In the genomic region with DNA sequence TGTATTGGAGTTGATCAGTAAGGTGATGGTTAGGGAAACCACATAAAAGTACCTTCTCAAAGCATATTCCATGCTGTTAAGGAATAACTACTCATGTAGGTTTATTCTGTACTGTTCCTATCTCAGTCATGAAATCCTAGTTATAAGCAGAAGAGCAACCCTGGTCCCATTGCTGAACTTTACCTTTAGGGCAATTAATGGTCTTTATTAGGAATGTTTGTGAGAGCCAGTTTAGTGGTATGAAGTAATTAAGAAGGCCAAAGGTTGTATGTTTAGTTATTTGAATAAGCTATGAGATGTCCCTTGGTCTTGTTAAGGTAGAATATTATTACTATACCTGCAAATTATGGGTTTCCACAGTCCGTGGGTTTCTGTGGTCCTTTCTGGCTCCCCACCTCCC, we compare ENCODE assay signal across 15 cellular contexts. TPM values are rescaled to one million over a fixed set of nuclear protein-coding genes. Genes with fewer than 3 reads are reported as not detected.
DNase-seq lines count a peak whose midpoint lies in the region; ATAC-seq, FAIRE-seq and TF ChIP-seq lines count a peak whose summit lies in the region.
"Had no signal": no experiment of that assay in that cellular context is flagged by ENCODE, and none has a peak within 500 bp of the region (broad histone marks: within the 10 kb centered on the region; RNA-seq: fewer than 3 reads in every experiment).

No MANE protein-coding gene starts in this region.

- H3K4me2 ChIP-seq in HepG2 (ENCODE audit: low read depth, low read length), result peak overlapping the region; percentile 87; the same call in 1 of the 2 replicates

- TF ChIP-seq CTCF in D721Med (IDR thresholded peaks at IDR 0.05; ENCODE audit: insufficient read depth, missing control alignments) (no peak), HepG2 (CRISPR knock-in tag; IDR thresholded peaks at IDR 0.05) (no peak)

- no peak overlapping the region for H2AFZ ChIP-seq in HepG2 (ENCODE audit: low read length)

- DNase-seq in NCI-H748 (lab: John Stamatoyannopoulos, UW; ENCODE audit: unreplicated experiment) (peak; percentile 32), NCI-H748 treated with DMSO at 0.1 percent for 48 hours (lab: John Stamatoyannopoulos, UW) (no peak), D721Med (ENCODE audit: insufficient read length, low spot score) (no peak), HepG2 (ENCODE audit: low spot score) (no peak), small intestine (peak; percentile 62), DMS79 (lab: John Stamatoyannopoulos, UW) (no peak)
- DNase-seq: BE2C; CD8-positive, alpha-beta T cell; GF-D8; IMR-90; KBM-7 had no signal

- TF ChIP-seq POLR2A in HepG2 (IDR thresholded peaks at IDR 0.05; ENCODE audit: insufficient read depth in 1 of 2, low read depth in 2 of 2, low read length in 2 of 2), result no peak

- H3K36me3 ChIP-seq in HepG2 (replicated peaks in 1 of 2; ENCODE audit: control insufficient read depth in 1 of 2, insufficient read depth in 2 of 2, low read length in 2 of 2), result peaks cover 4 to 12% of the 10 kb centered on the region in 2 experiments; a peak in 2 of 5 replicates
- peaks cover 0 to 2% of the 10 kb centered on the region in 2 donors for H3K36me3 ChIP-seq in small intestine (ENCODE audit: control insufficient read depth in 2 of 2, insufficient read depth in 2 of 2, low read length in 2 of 2)

- 0 out of 6 replicates have a peak overlapping the region, but pooled peaks of 1 of the 3 experiments have one; percentile 18 for H3K4me3 ChIP-seq in HepG2 (replicated peaks in 1 of 3; ENCODE audit: insufficient read depth in 1 of 3, low read depth in 2 of 3, low read length in 3 of 3)
- H3K4me3 ChIP-seq in small intestine (ENCODE audit: low read depth in 1 of 2, low read length in 2 of 2), result no peak overlapping the region

- CTCF ChIA-PET in HepG2 (lab: Yijun Ruan, JAX; ENCODE audit: low intra/inter-chr PET ratio, low total read pairs), result interaction anchor here (2.5 kb wide), 1 partner anchor 130 kb away, joined by 27 read pairs; no protein-coding TSS in a partner anchor

- WGBS in HepG2 (ENCODE audit: low lambda C conversion rate), result 67% methylated on average over 1 of the region's 1 CpG
- 13 to 46% (median 14%) methylated on average over 1 of the region's 1 CpG for WGBS in small intestine, 3 donors

- FAIRE-seq in D721Med (lab: Jason Lieb, UNC) (peak; percentile 29), HepG2 (lab: Jason Lieb, UNC) (no peak), small intestine (lab: Jason Lieb, UNC) (no peak)
- FAIRE-seq: A204.1 had no signal

- no peak overlapping the region for H3K9ac ChIP-seq in HepG2 (ENCODE audit: insufficient read depth, low read depth, low read length)

- H4K20me1 ChIP-seq in HepG2 (ENCODE audit: insufficient read depth, low read length), result no peaks in the 10 kb centered on the region

- H3K9me3 ChIP-seq in HepG2 (ENCODE audit: low read length), result no peaks in the 10 kb centered on the region
- H3K9me3 ChIP-seq in small intestine (ENCODE audit: control insufficient read depth, low read depth), result no peaks in the 10 kb centered on the region
- H3K9me3 ChIP-seq: BE2C had no signal

- H3K27me3 ChIP-seq in HepG2 (ENCODE audit: control insufficient read depth in 1 of 2, insufficient read depth in 2 of 2, low read length in 2 of 2) (no peaks in the 10 kb centered on the region), small intestine (ENCODE audit: control insufficient read depth in 2 of 2, insufficient read depth in 2 of 2, low read length in 2 of 2) (no peaks in the 10 kb centered on the region)
- H3K27me3 ChIP-seq: BE2C had no signal

- intact Hi-C loops in HepG2 (cut with micrococcal nuclease; ENCODE audit: unreplicated experiment), result no loop called here

- no TSS peak for BruUV-seq in HepG2 (replicated peaks; lab: Mats Ljungman, UMichigan)

- no peaks in the 10 kb centered on the region for H3K79me2 ChIP-seq in HepG2 (ENCODE audit: insufficient read depth, low read length)

- H3K27ac ChIP-seq in HepG2 (ENCODE audit: extremely low read length, insufficient read depth, low read length) (peak overlapping the region; percentile 91), small intestine (ENCODE audit: low read depth in 1 of 2, low read length in 1 of 2) (no peak overlapping the region)

- peaks cover 45% of the 10 kb centered on the region for H3K4me1 ChIP-seq in HepG2 (ENCODE audit: insufficient read depth, low read length)
- H3K4me1 ChIP-seq in small intestine (ENCODE audit: control insufficient read depth in 2 of 2, insufficient read depth in 1 of 2, low read depth in 1 of 2, low read length in 1 of 2), result peaks cover 4 to 8% of the 10 kb centered on the region in 2 donors
- H3K4me1 ChIP-seq: BE2C had no signal

- ATAC-seq in HepG2 (no peak), HG03175 (IDR thresholded peaks at IDR 0.05; ENCODE audit: unreplicated experiment) (no peak), GM21447 (IDR thresholded peaks at IDR 0.05; ENCODE audit: unreplicated experiment) (no peak)
- ATAC-seq: CD8-positive, alpha-beta T cell; HCT116 had no signal

- no peak for TF ChIP-seq RAD21 in HepG2 (CRISPR knock-in tag; IDR thresholded peaks at IDR 0.05)

- POLR2A ChIA-PET in HepG2 (lab: Yijun Ruan, JAX), result interaction anchor here (1.4 kb wide), 1 partner anchor 27 kb away, joined by 4 read pairs; no protein-coding TSS in a partner anchor

- in situ Hi-C loops in HepG2 (cut with HindIII; ENCODE audit: extremely low pct_ligation_motif_present, low pct_unique_long_range_greater_than_20kb), result loop anchor here (5.0 kb wide), 1 partner anchor 109 kb away; no protein-coding TSS in a partner anchor

- TF ChIP-seq EP300 in HepG2 (IDR thresholded peaks at IDR 0.05; ENCODE audit: low read depth in 2 of 2, low read length in 2 of 2) (no peak), HepG2 (CRISPR knock-in tag; IDR thresholded peaks at IDR 0.05; ENCODE audit: borderline replicate concordance) (no peak)

TF ChIP-seq in HepG2, 621 proteins besides CTCF, POLR2A, EP300 and RAD21:
- TF ChIP-seq TBX3 (IDR thresholded peaks at IDR 0.05; ENCODE audit: borderline replicate concordance) (no peak), RFX1 (IDR thresholded peaks at IDR 0.05) (no peak), AGO2 (optimal IDR thresholded peaks at IDR 0.05; ENCODE audit: low read depth, low read length) (no peak), ZNF850 (CRISPR knock-in tag; conservative IDR thresholded peaks at IDR 0.05) (no peak), SAFB2 (CRISPR knock-in tag; IDR thresholded peaks at IDR 0.05; ENCODE audit: borderline replicate concordance, low read depth) (no peak), U2AF1 (optimal IDR thresholded peaks at IDR 0.05; ENCODE audit: low read depth, low read length) (no peak), ZNF484 (CRISPR knock-in tag; IDR thresholded peaks at IDR 0.05; ENCODE audit: borderline replicate concordance, low read depth) (no peak), XRCC5 (optimal IDR thresholded peaks at IDR 0.05; ENCODE audit: low read length) (no peak), KDM3A (CRISPR knock-in tag; IDR thresholded peaks at IDR 0.05; ENCODE audit: low read depth) (no peak), KLF15 (CRISPR knock-in tag; IDR thresholded peaks at IDR 0.05; ENCODE audit: borderline replicate concordance) (no peak), SP4 (CRISPR knock-in tag; IDR thresholded peaks at IDR 0.05) (no peak), ZNF891 (CRISPR knock-in tag; IDR thresholded peaks at IDR 0.05) (no peak), TCF12 (IDR thresholded peaks at IDR 0.05) (no peak), TCF12 (CRISPR knock-in tag; IDR thresholded peaks at IDR 0.05) (no peak)

RNA-seq across cellular contexts. Expression of a gene that starts 44.0 kb away (rescaled TPM):
- total RNA-seq in HepG2 (2016; rRNA removed; fragmentation: Illumina TruSeq; extraction: Trizol), result 17.7 and 18.1 TPM in 2 replicates
- 9.9 and 12.2 TPM in 2 replicates for total RNA-seq in HepG2 (2016; cell fraction: cytosol; rRNA removed; fragmentation: Illumina TruSeq; extraction: Trizol; ENCODE audit: low read depth)
- 21.9 and 22.7 TPM in 2 replicates for total RNA-seq in HepG2 (2016; cell fraction: insoluble cytoplasmic fraction; rRNA removed; fragmentation: Illumina TruSeq; extraction: Trizol)
- 14.1 and 17.2 TPM in 2 replicates for total RNA-seq in HepG2 (2016; cell fraction: membrane; rRNA removed; fragmentation: Illumina TruSeq; extraction: Trizol)
- 18.7 and 19.6 TPM in 2 replicates for total RNA-seq in HepG2 (2016; cell fraction: nucleus; rRNA removed; fragmentation: Illumina TruSeq; extraction: Trizol)
- 33.7 and 34.1 TPM in 2 replicates for polyA plus RNA-seq in HepG2 (2011; rRNA removed)
- polyA plus RNA-seq in HepG2 (2011; cell fraction: cytosol; rRNA removed), result 11.9 and 17.2 TPM in 2 replicates
- 75.7 and 80.3 TPM in 2 replicates for polyA plus RNA-seq in HepG2 (2011; cell fraction: nucleus; rRNA removed)
- 23.3 and 33.1 TPM in 2 replicates for polyA plus RNA-seq in HepG2 (2012)
- 8.6 and 11.3 TPM in 2 replicates for polyA plus RNA-seq in HepG2 (2016; cell fraction: cytosol; fragmentation: Illumina TruSeq; extraction: Trizol; ENCODE audit: low read depth)
- 24.4 and 27.9 TPM in 2 replicates for polyA plus RNA-seq in HepG2 (2016; cell fraction: insoluble cytoplasmic fraction; fragmentation: Illumina TruSeq; extraction: Trizol; ENCODE audit: low read depth)
- polyA plus RNA-seq in HepG2 (2016; cell fraction: membrane; fragmentation: Illumina TruSeq; extraction: Trizol; ENCODE audit: low read depth), result 14.1 and 17.3 TPM in 2 replicates
- polyA plus RNA-seq in HepG2 (2016; cell fraction: nucleus; fragmentation: Illumina TruSeq; extraction: Trizol; ENCODE audit: insufficient read depth, low read depth), result 43.4 and 47.0 TPM in 2 replicates
- polyA minus RNA-seq in HepG2 (2011; rRNA and poly(A)+ RNA removed; ENCODE audit: low replicate concordance), result 16.0 and 26.3 TPM in 2 replicates
- polyA minus RNA-seq in HepG2 (2011; cell fraction: cytosol; rRNA and poly(A)+ RNA removed), result 7.3 and 10.7 TPM in 2 replicates
- 43.9 and 53.2 TPM in 2 replicates for polyA minus RNA-seq in HepG2 (2011; cell fraction: nucleus; rRNA and poly(A)+ RNA removed)
- 10 to 100 TPM in 2 of 3 donors, 1 to 10 TPM in 1; 3.5 to 17.7 (median 10.7) TPM for polyA plus RNA-seq in small intestine

Comparison
In these comparisons a context has a peak if more than half of its experiments do, and no peak if none do; other contexts are left out.
1. DNase-seq: peak in NCI-H748 (single experiment) and small intestine (single experiment); none in NCI-H748 treated with DMSO at 0.1 percent for 48 hours (single experiment), D721Med (single experiment), HepG2 (single experiment) and DMS79 (single experiment).